ENCODE assay signal across 8 cellular contexts in genomic region chr22:30694638-30695350, GRCh38. TPM values are rescaled to one million over a fixed set of nuclear protein-coding genes. Genes with fewer than 3 reads are reported as not detected.
DNase-seq lines count a peak whose midpoint lies in the region; ATAC-seq and TF ChIP-seq lines count a peak whose summit lies in the region.

TSS of gene OSBP2 (plus strand) at chr22:30694874. CDS start at chr22:30694910, 36 bp downstream.

- H3K9me2 ChIP-seq in PC-9 (ENCODE audit: insufficient read depth), result no peaks in the 10 kb centered on the region

- peak within 1 kb of the TSS; percentile 86 for H2AFZ ChIP-seq in PC-9

- H3F3A ChIP-seq in PC-9 (ENCODE audit: insufficient read depth, low read depth), result peaks cover 8% of the 10 kb centered on the region

- DNase-seq in NCI-H1436 (lab: John Stamatoyannopoulos, UW) (peak; percentile 62), NCI-H1436 treated with DMSO at 0.1 percent for 48 hours (lab: John Stamatoyannopoulos, UW) (no peak), PC-9 (peak in 1 of 2 experiments; percentile 53), cardiac septum (ENCODE audit: low spot score) (peak; percentile 67), osteocyte (ENCODE audit: extremely low spot score, unreplicated experiment) (peak; percentile 85)
- DNase-seq in activated naive CD4-positive, alpha-beta T cell treated with anti-CD3 and anti-CD28 coated beads, Interleukin-2, amount 50 U/mL, for 72 hours (ENCODE audit: low spot score in 2 of 2), result peak; percentile 46 to 55

- no peaks in the 10 kb centered on the region; the same call in 1 of the 2 replicates for H4K20me1 ChIP-seq in PC-9 (ENCODE audit: insufficient read depth)

- intact Hi-C loops in PC-9 (cut with micrococcal nuclease; ENCODE audit: unreplicated experiment) (loop anchor here (1.0 to 2.0 kb wide), 2 partner anchors 26 to 60 kb away; no protein-coding TSS in a partner anchor), cardiac septum (cut with DNase I) (no loop called here)

- no peaks in the 10 kb centered on the region for H3K79me2 ChIP-seq in PC-9 (ENCODE audit: low read depth)

- CTCF ChIA-PET in PC-9 (lab: Charles Lee), result interaction anchor here (0.7 to 1.3 kb wide), 2 partner anchors 60 to 215 kb away, joined by 4 read pairs; partner anchors contain the start of gene SLC35E4

- no peak within 1 kb of the TSS for H3K27ac ChIP-seq in PC-9

- H3K4me1 Mint-ChIP-seq in osteocyte (ENCODE audit: unreplicated experiment), result peaks cover 16% of the 10 kb centered on the region

- no peaks in the 10 kb centered on the region for H3K27me3 Mint-ChIP-seq in osteocyte (ENCODE audit: unreplicated experiment)

- peak within 1 kb of the TSS; percentile 9 to 90 for H3K27ac Mint-ChIP-seq in activated naive CD4-positive, alpha-beta T cell treated with anti-CD3 and anti-CD28 coated beads, Interleukin-2, amount 50 U/mL, for 72 hours
- peak within 1 kb of the TSS; percentile 40 for H3K27ac Mint-ChIP-seq in osteocyte (ENCODE audit: unreplicated experiment)

- POLR2A ChIA-PET in PC-9 (lab: Charles Lee; ENCODE audit: unreplicated experiment), result interaction anchor here (0.6 kb wide), 1 partner anchor 35 kb away, joined by 10 read pairs; no protein-coding TSS in a partner anchor

- no peaks in the 10 kb centered on the region for H3K9me3 Mint-ChIP-seq in activated naive CD4-positive, alpha-beta T cell treated with anti-CD3 and anti-CD28 coated beads, Interleukin-2, amount 50 U/mL, for 72 hours
- no peaks in the 10 kb centered on the region for H3K9me3 Mint-ChIP-seq in osteocyte (ENCODE audit: unreplicated experiment)

- peaks cover 5% of the 10 kb centered on the region; the same call in 1 of the 2 replicates for H3K4me1 ChIP-seq in PC-9 (replicated peaks; ENCODE audit: insufficient read depth)

- TF ChIP-seq CTCF in PC-9 (conservative IDR thresholded peaks at IDR 0.05), result no peak
- TF ChIP-seq CTCF in osteocyte (IDR thresholded peaks at IDR 0.05), result no peak

- no TSS peak for BruUV-seq in PC-9 (replicated peaks; lab: Mats Ljungman, UMichigan)

- H3K9me3 ChIP-seq in PC-9 (ENCODE audit: insufficient read depth, low read depth), result no peaks in the 10 kb centered on the region

- peak within 1 kb of the TSS; percentile 84 for H3K4me3 Mint-ChIP-seq in osteocyte (ENCODE audit: unreplicated experiment)

- H3K36me3 Mint-ChIP-seq in activated naive CD4-positive, alpha-beta T cell treated with anti-CD3 and anti-CD28 coated beads, Interleukin-2, amount 50 U/mL, for 72 hours, result no peaks in the 10 kb centered on the region
- no peaks in the 10 kb centered on the region for H3K36me3 Mint-ChIP-seq in osteocyte (ENCODE audit: unreplicated experiment)

- ATAC-seq in activated naive CD4-positive, alpha-beta T cell treated with anti-CD3 and anti-CD28 coated beads, Interleukin-2, amount 50 U/mL, for 72 hours, result peak; percentile 71 to 74
- no peak for ATAC-seq in GM21576 (IDR thresholded peaks at IDR 0.05; ENCODE audit: unreplicated experiment)
- no peak for ATAC-seq in HG02642 (IDR thresholded peaks at IDR 0.05; ENCODE audit: poor library complexity, unreplicated experiment)

- peak within 1 kb of the TSS; percentile 64 for H3K4me3 ChIP-seq in PC-9

- H3K4me2 ChIP-seq in PC-9, result peak within 1 kb of the TSS; percentile 80

- no peaks in the 10 kb centered on the region for H3K27me3 ChIP-seq in PC-9 (ENCODE audit: insufficient read depth, low read depth)

- no peaks in the 10 kb centered on the region for H3K36me3 ChIP-seq in PC-9 (ENCODE audit: low read depth)

RNA-seq across cellular contexts. Expression of gene OSBP2, which starts in this region (rescaled TPM):
- total RNA-seq in PC-9 (2021) (7.1 and 9.2 TPM in 2 replicates), cardiac septum (8.9 TPM), osteocyte (3.8 and 4.2 TPM in 2 replicates)
- 1 to 10 TPM; 1.7 to 6.1 TPM for total RNA-seq in activated naive CD4-positive, alpha-beta T cell treated with anti-CD3 and anti-CD28 coated beads, Interleukin-2, amount 50 U/mL, for 72 hours

Comparison
In these comparisons a context has a peak if more than half of its experiments do, and no peak if none do; other contexts are left out.
1. ATAC-seq: peak in activated naive CD4-positive, alpha-beta T cell treated with anti-CD3 and anti-CD28 coated beads, Interleukin-2, amount 50 U/mL, for 72 hours (2 of 2); none in GM21576 (single experiment) and HG02642 (single experiment).